ENCODE assay signal across 8 cellular contexts in the genomic region with DNA sequence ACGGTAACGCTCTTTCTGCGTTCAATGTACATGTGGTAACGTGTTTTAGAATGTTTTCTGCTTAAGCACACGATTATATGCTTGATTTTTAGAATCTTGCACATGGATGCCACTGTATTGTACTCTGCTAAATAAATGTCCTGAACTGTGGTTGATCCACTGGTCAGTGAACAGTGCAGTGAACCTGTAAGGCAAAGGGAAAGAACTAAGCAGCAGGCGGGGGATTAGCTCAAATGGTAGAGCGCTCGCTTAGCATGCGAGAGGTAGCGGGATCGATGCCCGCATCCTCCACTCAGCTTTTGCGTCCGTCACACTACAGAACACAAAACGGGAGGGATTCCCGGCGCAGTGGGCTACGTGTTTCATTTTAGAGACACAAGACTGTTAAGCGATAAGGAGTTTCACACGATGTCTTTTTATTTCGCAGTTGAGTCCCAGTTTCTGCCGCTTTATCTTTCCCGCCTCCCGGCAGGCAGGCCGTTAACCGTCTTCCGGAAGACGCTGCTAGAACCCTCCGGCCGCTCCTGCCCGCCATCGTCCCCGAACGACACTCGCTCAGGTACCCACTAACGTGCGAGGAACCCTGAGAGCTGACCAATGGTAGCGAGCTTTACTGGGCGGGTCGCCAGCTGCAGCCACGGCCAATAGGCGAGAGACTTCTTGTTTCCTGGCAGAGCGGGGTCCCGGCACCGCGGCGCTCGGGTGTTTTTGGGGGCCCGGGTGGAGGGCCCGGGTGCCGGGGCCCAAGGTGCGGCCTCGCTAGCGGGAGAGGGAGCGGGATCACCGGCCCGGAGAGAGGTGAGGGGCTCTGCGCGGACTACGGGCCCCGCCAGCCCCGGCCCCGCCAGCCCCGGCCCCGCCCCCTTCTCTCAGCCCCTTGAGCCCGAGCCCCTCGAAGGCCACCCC. TPM values are rescaled to one million over a fixed set of nuclear protein-coding genes. Genes with fewer than 3 reads are reported as not detected.
DNase-seq lines count a peak whose midpoint lies in the region; ATAC-seq and TF ChIP-seq lines count a peak whose summit lies in the region.

A gene with protein sequence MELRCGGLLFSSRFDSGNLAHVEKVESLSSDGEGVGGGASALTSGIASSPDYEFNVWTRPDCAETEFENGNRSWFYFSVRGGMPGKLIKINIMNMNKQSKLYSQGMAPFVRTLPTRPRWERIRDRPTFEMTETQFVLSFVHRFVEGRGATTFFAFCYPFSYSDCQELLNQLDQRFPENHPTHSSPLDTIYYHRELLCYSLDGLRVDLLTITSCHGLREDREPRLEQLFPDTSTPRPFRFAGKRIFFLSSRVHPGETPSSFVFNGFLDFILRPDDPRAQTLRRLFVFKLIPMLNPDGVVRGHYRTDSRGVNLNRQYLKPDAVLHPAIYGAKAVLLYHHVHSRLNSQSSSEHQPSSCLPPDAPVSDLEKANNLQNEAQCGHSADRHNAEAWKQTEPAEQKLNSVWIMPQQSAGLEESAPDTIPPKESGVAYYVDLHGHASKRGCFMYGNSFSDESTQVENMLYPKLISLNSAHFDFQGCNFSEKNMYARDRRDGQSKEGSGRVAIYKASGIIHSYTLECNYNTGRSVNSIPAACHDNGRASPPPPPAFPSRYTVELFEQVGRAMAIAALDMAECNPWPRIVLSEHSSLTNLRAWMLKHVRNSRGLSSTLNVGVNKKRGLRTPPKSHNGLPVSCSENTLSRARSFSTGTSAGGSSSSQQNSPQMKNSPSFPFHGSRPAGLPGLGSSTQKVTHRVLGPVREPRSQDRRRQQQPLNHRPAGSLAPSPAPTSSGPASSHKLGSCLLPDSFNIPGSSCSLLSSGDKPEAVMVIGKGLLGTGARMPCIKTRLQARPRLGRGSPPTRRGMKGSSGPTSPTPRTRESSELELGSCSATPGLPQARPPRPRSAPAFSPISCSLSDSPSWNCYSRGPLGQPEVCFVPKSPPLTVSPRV (plus strand): TSS at position 673 of the 906 bp plus-strand sequence. CDS start 1,291 bp downstream, outside the sequence.

- peak within 1 kb of the TSS; percentile 69 for H3K9ac ChIP-seq in parathyroid adenoma

- H3K27ac ChIP-seq in cardiac muscle cell (peak within 1 kb of the TSS; percentile 96), parathyroid adenoma (peak within 1 kb of the TSS; percentile 79), tibial nerve (peak within 1 kb of the TSS; percentile 83 to 98 (median 94))

- H3K27me3 ChIP-seq in cardiac muscle cell (no peaks in the 10 kb centered on the region), parathyroid adenoma (ENCODE audit: control insufficient read depth, insufficient read depth, low read length) (no peaks in the 10 kb centered on the region), tibial nerve (no peaks in the 10 kb centered on the region)

- TF ChIP-seq POLR2A in tibial nerve (IDR thresholded peaks at IDR 0.05) = peak; percentile 27 to 78

- H3K27ac Mint-ChIP-seq in activated naive CD8-positive, alpha-beta T cell treated with anti-CD3 and anti-CD28 coated beads, Interleukin-2, amount 50 U/mL, for 24 hours = peak within 1 kb of the TSS; percentile 100

- peaks cover 26% of the 10 kb centered on the region for H3K36me3 Mint-ChIP-seq in activated naive CD8-positive, alpha-beta T cell treated with anti-CD3 and anti-CD28 coated beads, Interleukin-2, amount 50 U/mL, for 24 hours (ENCODE audit: low read depth)

- DNase-seq in GM13976 (ENCODE audit: low spot score) (peak; percentile 99), NCI-H1436 treated with DMSO at 0.1 percent for 48 hours (lab: John Stamatoyannopoulos, UW) (peak; percentile 80), T follicular helper cell (ENCODE audit: low read depth) (peak; percentile 94), cardiac muscle cell (ENCODE audit: low read depth in 1 of 2, low spot score in 1 of 2) (peak; percentile 93 to 94), tibial nerve (ENCODE audit: low spot score in 2 of 2) (peak; percentile 94 to 98)
- peak; percentile 95 for DNase-seq in activated naive CD8-positive, alpha-beta T cell treated with anti-CD3 and anti-CD28 coated beads, Interleukin-2, amount 50 U/mL, for 24 hours

- WGBS in tibial nerve, 2 donors = 1% methylated on average over 42 to 54 of the region's 67 CpGs

- TF ChIP-seq CTCF in GM13976 (IDR thresholded peaks at IDR 0.05; ENCODE audit: borderline replicate concordance, control extremely low read depth, extremely low read depth, insufficient read depth, missing control alignments) (no peak), cardiac muscle cell (IDR thresholded peaks at IDR 0.05; ENCODE audit: low read depth, low read length) (no peak), parathyroid adenoma (IDR thresholded peaks at IDR 0.05) (no peak), tibial nerve (IDR thresholded peaks at IDR 0.05) (peak in 1 of 5 experiments; percentile 13)

- peaks cover 29% of the 10 kb centered on the region for H3K4me1 Mint-ChIP-seq in activated naive CD8-positive, alpha-beta T cell treated with anti-CD3 and anti-CD28 coated beads, Interleukin-2, amount 50 U/mL, for 24 hours

- peaks cover 7% of the 10 kb centered on the region for H3K9me3 Mint-ChIP-seq in activated naive CD8-positive, alpha-beta T cell treated with anti-CD3 and anti-CD28 coated beads, Interleukin-2, amount 50 U/mL, for 24 hours

- H3K4me1 ChIP-seq in cardiac muscle cell (ENCODE audit: low read depth) = peaks cover 9% of the 10 kb centered on the region
- H3K4me1 ChIP-seq in parathyroid adenoma = peaks cover 2% of the 10 kb centered on the region
- peaks cover 0 to 19% (median 11%) of the 10 kb centered on the region in 4 donors for H3K4me1 ChIP-seq in tibial nerve

- in situ Hi-C loops in GM13976 (cut with MboI; ENCODE audit: low sequenced_read_pairs, unreplicated experiment) = no loop called here

- H3K4me3 ChIP-seq in cardiac muscle cell = peak within 1 kb of the TSS; percentile 97
- H3K4me3 ChIP-seq in parathyroid adenoma (ENCODE audit: low read depth, low read length) = peak within 1 kb of the TSS; percentile 84
- peak within 1 kb of the TSS; percentile 82 to 99 (median 94) for H3K4me3 ChIP-seq in tibial nerve

- H2AFZ ChIP-seq in parathyroid adenoma = peak within 1 kb of the TSS; percentile 99

- no peaks in the 10 kb centered on the region for H3K79me2 ChIP-seq in parathyroid adenoma

- H3K36me3 ChIP-seq in cardiac muscle cell (peaks cover 27% of the 10 kb centered on the region), parathyroid adenoma (ENCODE audit: control insufficient read depth, insufficient read depth, low read length) (no peaks in the 10 kb centered on the region), tibial nerve (peaks cover 0 to 31% (median 0%) of the 10 kb centered on the region in 3 donors)

- peak within 1 kb of the TSS; percentile 97 for H3K4me2 ChIP-seq in parathyroid adenoma (ENCODE audit: low read length)

- peaks cover 8% of the 10 kb centered on the region for H3K27me3 Mint-ChIP-seq in activated naive CD8-positive, alpha-beta T cell treated with anti-CD3 and anti-CD28 coated beads, Interleukin-2, amount 50 U/mL, for 24 hours

- H3K9me3 ChIP-seq in cardiac muscle cell (ENCODE audit: low read depth) = no peaks in the 10 kb centered on the region
- H3K9me3 ChIP-seq in parathyroid adenoma (ENCODE audit: control insufficient read depth, low read length) = no peaks in the 10 kb centered on the region
- H3K9me3 ChIP-seq in tibial nerve = no peaks in the 10 kb centered on the region

- peak; percentile 5 to 86 for TF ChIP-seq EP300 in tibial nerve (IDR thresholded peaks at IDR 0.05)

- H3K4me3 Mint-ChIP-seq in activated naive CD8-positive, alpha-beta T cell treated with anti-CD3 and anti-CD28 coated beads, Interleukin-2, amount 50 U/mL, for 24 hours = peak within 1 kb of the TSS; percentile 93

- peak; percentile 66 for ATAC-seq in HG02852 (IDR thresholded peaks at IDR 0.05; ENCODE audit: unreplicated experiment)
- ATAC-seq in activated naive CD8-positive, alpha-beta T cell treated with anti-CD3 and anti-CD28 coated beads, Interleukin-2, amount 50 U/mL, for 24 hours = peak; percentile 76

RNA-seq across cellular contexts. Expression of the gene that starts here (rescaled TPM):
- total RNA-seq in cardiac muscle cell = 52.0 and 52.5 TPM in 2 replicates
- polyA plus RNA-seq in cardiac muscle cell = 67.0 and 77.7 TPM in 2 replicates
- total RNA-seq in tibial nerve = 10 to 100 TPM; 12.1 to 14.4 (median 14.3) TPM

Comparison
In these comparisons a context has a peak if more than half of its experiments do, and no peak if none do; other contexts are left out.
1. Peak in every context shown above with its lines: DNase-seq, ATAC-seq, H3K4me3 ChIP-seq and H3K27ac ChIP-seq.